Comparison of ENCODE assay signal across 21 cellular contexts in genomic region chr17:28685366-28685765, GRCh38. TPM values are rescaled to one million over a fixed set of nuclear protein-coding genes. Genes with fewer than 3 reads are reported as not detected.
DNase-seq lines count a peak whose midpoint lies in the region; ATAC-seq and TF ChIP-seq lines count a peak whose summit lies in the region.
"Had no signal": no experiment of that assay in that cellular context is flagged by ENCODE, and none has a peak within 500 bp of the region (broad histone marks: within the 10 kb centered on the region; RNA-seq: fewer than 3 reads in every experiment).

No MANE protein-coding gene starts in this region.

- no peaks in the 10 kb centered on the region for H3K9me3 ChIP-seq in thyroid gland
- H3K9me3 ChIP-seq: Peyer's patch had no signal

- peaks cover 96% of the 10 kb centered on the region for H3K36me3 Mint-ChIP-seq in brain
- peaks cover 78% of the 10 kb centered on the region for H3K36me3 Mint-ChIP-seq in activated CD4-positive, alpha-beta T cell treated with anti-CD3 and anti-CD28 coated beads, Interleukin-2, amount 10 ng/mL, durations not matched to agents 7 days and 5 days (ENCODE audit: low read depth)

- H3K9me3 Mint-ChIP-seq in brain: no peaks in the 10 kb centered on the region
- H3K9me3 Mint-ChIP-seq in activated CD4-positive, alpha-beta T cell treated with anti-CD3 and anti-CD28 coated beads, Interleukin-2, amount 10 ng/mL, durations not matched to agents 7 days and 5 days: no peaks in the 10 kb centered on the region
- H3K9me3 Mint-ChIP-seq: CD14-positive monocyte; CD8-positive, alpha-beta memory T cell; IgD-negative memory B cell had no signal

- peaks cover 0 to 12% of the 10 kb centered on the region in 2 donors for H3K4me1 ChIP-seq in thyroid gland
- H3K4me1 ChIP-seq: Peyer's patch had no signal

- H3K27me3 ChIP-seq in layer of hippocampus (ENCODE audit: control insufficient read depth, insufficient read depth, low read length) (no peaks in the 10 kb centered on the region), thyroid gland (no peaks in the 10 kb centered on the region)
- H3K27me3 ChIP-seq: Peyer's patch had no signal

- H3K27ac Mint-ChIP-seq in brain: peak overlapping the region in 3 of 5 experiments; percentile 28 to 78 (median 48)
- no peak overlapping the region for H3K27ac Mint-ChIP-seq in activated CD4-positive, alpha-beta T cell treated with anti-CD3 and anti-CD28 coated beads, Interleukin-2, amount 10 ng/mL, durations not matched to agents 7 days and 5 days
- H3K27ac Mint-ChIP-seq: B cell had no signal

- no peak for ATAC-seq in GM18867 (IDR thresholded peaks at IDR 0.05; ENCODE audit: unreplicated experiment)

- H3K27me3 Mint-ChIP-seq in brain: no peaks in the 10 kb centered on the region
- no peaks in the 10 kb centered on the region for H3K27me3 Mint-ChIP-seq in activated CD4-positive, alpha-beta T cell treated with anti-CD3 and anti-CD28 coated beads, Interleukin-2, amount 10 ng/mL, durations not matched to agents 7 days and 5 days
- H3K27me3 Mint-ChIP-seq: B cell; CD8-positive, alpha-beta memory T cell; IgD-negative memory B cell had no signal

- H3K27ac ChIP-seq in VCaP: peak overlapping the region; percentile 45
- H3K27ac ChIP-seq in layer of hippocampus (ENCODE audit: low read depth, low read length): peak overlapping the region; percentile 76
- H3K27ac ChIP-seq in thyroid gland: peak overlapping the region in 2 of 3 donors; percentile 29 to 53
- H3K27ac ChIP-seq: Peyer's patch, SK-N-MC had no signal

- no peaks in the 10 kb centered on the region for H3K4me1 Mint-ChIP-seq in brain
- no peaks in the 10 kb centered on the region for H3K4me1 Mint-ChIP-seq in activated CD4-positive, alpha-beta T cell treated with anti-CD3 and anti-CD28 coated beads, Interleukin-2, amount 10 ng/mL, durations not matched to agents 7 days and 5 days
- H3K4me1 Mint-ChIP-seq: B cell; CD14-positive monocyte; CD8-positive, alpha-beta memory T cell; IgD-negative memory B cell had no signal

- no peak for TF ChIP-seq POLR2A in thyroid gland (IDR thresholded peaks at IDR 0.05)

- no peak overlapping the region for H3K4me3 ChIP-seq in thyroid gland (replicated peaks in 1 of 3)
- H3K4me3 ChIP-seq: Peyer's patch, SK-N-MC had no signal

- peaks cover 91 to 93% of the 10 kb centered on the region in 2 donors for H3K36me3 ChIP-seq in thyroid gland

- no peak overlapping the region for H3K4me3 Mint-ChIP-seq in brain
- H3K4me3 Mint-ChIP-seq in activated CD4-positive, alpha-beta T cell treated with anti-CD3 and anti-CD28 coated beads, Interleukin-2, amount 10 ng/mL, durations not matched to agents 7 days and 5 days: no peak overlapping the region
- H3K4me3 Mint-ChIP-seq: B cell; CD14-positive monocyte; CD8-positive, alpha-beta memory T cell; IgD-negative memory B cell had no signal

- CTCF ChIA-PET in activated CD4-positive, alpha-beta T cell treated with anti-CD3 and anti-CD28 coated beads, Interleukin-2, amount 10 ng/mL, durations not matched to agents 7 days and 5 days (lab: Charles Lee): no interaction called here

- intact Hi-C loops in thyroid gland (cut with DNase I): no loop called here

- POLR2A ChIA-PET in activated CD4-positive, alpha-beta T cell treated with anti-CD3 and anti-CD28 coated beads, Interleukin-2, amount 10 ng/mL, durations not matched to agents 7 days and 5 days (lab: Charles Lee): no interaction called here

- WGBS in thyroid gland, 2 donors: 69 to 71% methylated on average over 5 of the region's 5 CpGs

- DNase-seq in thyroid gland: no peak
- no peak for DNase-seq in activated CD4-positive, alpha-beta T cell treated with anti-CD3 and anti-CD28 coated beads, Interleukin-2, amount 10 ng/mL, durations not matched to agents 7 days and 5 days
- DNase-seq in activated CD4-positive, alpha-beta T cell treated with anti-CD3 and anti-CD28 coated beads for 48 hours: no peak
- DNase-seq: Calu3; CD8-positive, alpha-beta memory T cell; GF-D8; NCI-H1092 treated with DMSO at 0.1 percent for 48 hours; NCI-H1436; NCI-H2081 treated with DMSO at 0.1 percent for 48 hours; NCI-H226; NCI-H510A treated with DMSO at 0.1 percent for 48 hours; SIG-M5 had no signal

- TF ChIP-seq CTCF in VCaP (conservative IDR thresholded peaks at IDR 0.05) (no peak), brain (conservative IDR thresholded peaks at IDR 0.05) (no peak), thyroid gland (IDR thresholded peaks at IDR 0.05) (no peak)

RNA-seq across cellular contexts. Expression of gene SUPT6H, which starts 23.4 kb away (rescaled TPM):
- 55.5 TPM for polyA plus RNA-seq in brain (ENCODE audit: insufficient read depth, low read depth, low replicate concordance)
- total RNA-seq in thyroid gland: 100 to 1,000 TPM in 1 of 4 donors, 10 to 100 TPM in 3; 49.2 to 117 (median 61.6) TPM
- total RNA-seq in activated CD4-positive, alpha-beta T cell treated with anti-CD3 and anti-CD28 coated beads, Interleukin-2, amount 10 ng/mL, durations not matched to agents 7 days and 5 days: 10 to 100 TPM; 78.4 to 78.7 TPM

RNA-seq across cellular contexts. Expression of gene SDF2, which starts 23.7 kb away (rescaled TPM):
- 76.1 TPM for polyA plus RNA-seq in brain (ENCODE audit: insufficient read depth, low read depth, low replicate concordance)
- 10 to 100 TPM; 28.9 to 74.6 (median 48.6) TPM for total RNA-seq in thyroid gland
- total RNA-seq in activated CD4-positive, alpha-beta T cell treated with anti-CD3 and anti-CD28 coated beads, Interleukin-2, amount 10 ng/mL, durations not matched to agents 7 days and 5 days: 10 to 100 TPM; 43.9 to 53.2 TPM

RNA-seq across cellular contexts. Expression of gene PROCA1, which starts 26.3 kb away (rescaled TPM):
- 8.8 TPM for polyA plus RNA-seq in brain (ENCODE audit: insufficient read depth, low read depth, low replicate concordance)
- 1 to 10 TPM in 2 of 4 donors, under 1 TPM in 1, not detected in 1; 0.46 to 4.3 (median 1.1) TPM for total RNA-seq in thyroid gland
- 1 to 10 TPM; 5.5 to 5.7 TPM for total RNA-seq in activated CD4-positive, alpha-beta T cell treated with anti-CD3 and anti-CD28 coated beads, Interleukin-2, amount 10 ng/mL, durations not matched to agents 7 days and 5 days

RNA-seq across cellular contexts. Expression of gene RAB34, which starts 32.3 kb away (rescaled TPM):
- 41.9 TPM for polyA plus RNA-seq in brain (ENCODE audit: insufficient read depth, low read depth, low replicate concordance)
- total RNA-seq in thyroid gland: 100 to 1,000 TPM; 136 to 186 (median 159) TPM
- 10 to 100 TPM; 11.0 to 11.8 TPM for total RNA-seq in activated CD4-positive, alpha-beta T cell treated with anti-CD3 and anti-CD28 coated beads, Interleukin-2, amount 10 ng/mL, durations not matched to agents 7 days and 5 days

RNA-seq across cellular contexts. Expression of gene RPL23A, which starts 34.4 kb away (rescaled TPM):
- 1,609 TPM for polyA plus RNA-seq in brain (ENCODE audit: insufficient read depth, low read depth, low replicate concordance)
- 100 to 1,000 TPM; 181 to 750 (median 443) TPM for total RNA-seq in thyroid gland
- total RNA-seq in activated CD4-positive, alpha-beta T cell treated with anti-CD3 and anti-CD28 coated beads, Interleukin-2, amount 10 ng/mL, durations not matched to agents 7 days and 5 days: 1,000 to 10,000 TPM; 1,884 to 2,250 TPM
